In genomic region chr16:31874354-31875111, GRCh38 we compare ENCODE assay signal across 8 cellular contexts. TPM values are rescaled to one million over a fixed set of nuclear protein-coding genes. Genes with fewer than 3 reads are reported as not detected.
A peak's percentile ranks its signal among the peaks of the same experiment; 100 is the strongest.
DNase-seq lines count a peak whose midpoint lies in the region; ATAC-seq and TF ChIP-seq lines count a peak whose summit lies in the region.

No MANE protein-coding gene starts in this region.

- POLR2A ChIA-PET in Panc1 (lab: Charles Lee), result no interaction called here

- H3K27ac ChIP-seq in CD4-positive, CD25-positive, alpha-beta regulatory T cell (ENCODE audit: insufficient read depth, low read length, poor library complexity, severe bottlenecking), result peak overlapping the region; percentile 93
- H3K27ac ChIP-seq in Panc1 (ENCODE audit: low read length), result peak overlapping the region; percentile 97

- peak; percentile 9 to 15 for ATAC-seq in CD4-positive, CD25-positive, alpha-beta regulatory T cell (ENCODE audit: low read depth in 2 of 2)
- ATAC-seq in GM18520 (IDR thresholded peaks at IDR 0.05; ENCODE audit: unreplicated experiment) (peak; percentile 32), HG03159 (IDR thresholded peaks at IDR 0.05; ENCODE audit: unreplicated experiment) (peak; percentile 31), Panc1 (no peak)

- no peak for TF ChIP-seq CTCF in Panc1 (IDR thresholded peaks at IDR 0.05)

- H3K4me1 Mint-ChIP-seq in CD4-positive, CD25-positive, alpha-beta regulatory T cell, result peaks cover 23 to 91% (median 67%) of the 10 kb centered on the region in 4 donors

- H3K9me3 Mint-ChIP-seq in CD4-positive, CD25-positive, alpha-beta regulatory T cell, result peaks cover 0 to 3% (median 0%) of the 10 kb centered on the region in 7 donors

- H3K4me3 ChIP-seq in CD4-positive, CD25-positive, alpha-beta regulatory T cell (ENCODE audit: low read depth, low read length), result peak overlapping the region; percentile 99
- H3K4me3 ChIP-seq in Panc1 (ENCODE audit: low read depth in 2 of 2, low read length in 2 of 2), result peak overlapping the region; percentile 77 to 99

- H3K27ac Mint-ChIP-seq in CD4-positive, CD25-positive, alpha-beta regulatory T cell, result peak overlapping the region; percentile 92 to 96 (median 94)

- intact Hi-C loops in Panc1 (cut with micrococcal nuclease; ENCODE audit: unreplicated experiment), result no loop called here

- no peaks in the 10 kb centered on the region for H3K9me3 ChIP-seq in CD4-positive, CD25-positive, alpha-beta regulatory T cell (ENCODE audit: control insufficient read depth in 2 of 2, low read length in 2 of 2)
- H3K9me3 ChIP-seq in Panc1 (ENCODE audit: control insufficient read depth, insufficient read depth, low read depth, low read length), result peaks cover 27% of the 10 kb centered on the region; the same call in 1 of the 2 replicates

- peaks cover 91% of the 10 kb centered on the region for H3K4me1 ChIP-seq in CD4-positive, CD25-positive, alpha-beta regulatory T cell (ENCODE audit: control insufficient read depth, insufficient read depth, low read length, poor library complexity, severe bottlenecking)
- H3K4me1 ChIP-seq in Panc1 (ENCODE audit: control insufficient read depth, insufficient read depth, low read length), result peaks cover 23% of the 10 kb centered on the region

- H3K36me3 ChIP-seq in CD4-positive, CD25-positive, alpha-beta regulatory T cell (ENCODE audit: control insufficient read depth, insufficient read depth, low read length), result peaks cover 24% of the 10 kb centered on the region
- H3K36me3 ChIP-seq in Panc1 (ENCODE audit: control insufficient read depth, insufficient read depth, low read length), result peaks cover 3% of the 10 kb centered on the region; the same call in 1 of the 2 replicates

- CTCF ChIA-PET in Panc1 (lab: Charles Lee), result no interaction called here

- BruUV-seq in Panc1 (replicated peaks; lab: Mats Ljungman, UMichigan), result TSS peak; percentile 73

- DNase-seq in CD4-positive, CD25-positive, alpha-beta regulatory T cell, result peak in 2 of 3 donors; percentile 19 to 78
- no peak for DNase-seq in Panc1 (ENCODE audit: low read depth, low spot score)
- DNase-seq in T47D (ENCODE audit: low read depth in 1 of 2, low spot score in 1 of 2), result peak; percentile 16 to 37
- DNase-seq in left kidney (ENCODE audit: low read depth, low spot score), result peak; percentile 59
- peak; percentile 38 for DNase-seq in superior temporal gyrus (ENCODE audit: extremely low spot score)
- DNase-seq in middle frontal gyrus (ENCODE audit: extremely low spot score, low spot score), result no peak

- peak overlapping the region; percentile 97 to 100 (median 98) for H3K4me3 Mint-ChIP-seq in CD4-positive, CD25-positive, alpha-beta regulatory T cell

- H3K27me3 Mint-ChIP-seq in CD4-positive, CD25-positive, alpha-beta regulatory T cell, result peaks cover 6% of the 10 kb centered on the region

- in situ Hi-C loops in Panc1 (cut with HindIII; ENCODE audit: low pct_unique_long_range_greater_than_20kb, low sequenced_read_pairs) (no loop called here), T47D (cut with HindIII; ENCODE audit: low pct_unique_long_range_greater_than_20kb, low sequenced_read_pairs) (no loop called here)

- peaks cover 34% of the 10 kb centered on the region for H3K36me3 Mint-ChIP-seq in CD4-positive, CD25-positive, alpha-beta regulatory T cell

- no peaks in the 10 kb centered on the region for H3K27me3 ChIP-seq in CD4-positive, CD25-positive, alpha-beta regulatory T cell (ENCODE audit: control insufficient read depth, insufficient read depth, low read length)
- no peaks in the 10 kb centered on the region for H3K27me3 ChIP-seq in Panc1 (ENCODE audit: control insufficient read depth, insufficient read depth, low read length)

RNA-seq across cellular contexts. Expression of gene ZNF267, which starts 0.9 kb away (rescaled TPM):
- 71.3 TPM for total RNA-seq in CD4-positive, CD25-positive, alpha-beta regulatory T cell
- polyA plus RNA-seq in CD4-positive, CD25-positive, alpha-beta regulatory T cell, result 10 to 100 TPM; 13.9 to 18.8 (median 15.9) TPM
- total RNA-seq in Panc1 (2021; ENCODE audit: unreplicated experiment), result 24.2 TPM
- polyA plus RNA-seq in Panc1 (2012; ENCODE audit: insufficient read length), result 4.0 TPM

Comparison
In these comparisons a context has a peak if more than half of its experiments do, and no peak if none do; other contexts are left out.
1. DNase-seq: peak in CD4-positive, CD25-positive, alpha-beta regulatory T cell (2 of 3), T47D (2 of 2), left kidney (single experiment) and superior temporal gyrus (single experiment); none in Panc1 (single experiment) and middle frontal gyrus (single experiment).